9 cellular contexts compared by ENCODE assay signal in the genomic region with DNA sequence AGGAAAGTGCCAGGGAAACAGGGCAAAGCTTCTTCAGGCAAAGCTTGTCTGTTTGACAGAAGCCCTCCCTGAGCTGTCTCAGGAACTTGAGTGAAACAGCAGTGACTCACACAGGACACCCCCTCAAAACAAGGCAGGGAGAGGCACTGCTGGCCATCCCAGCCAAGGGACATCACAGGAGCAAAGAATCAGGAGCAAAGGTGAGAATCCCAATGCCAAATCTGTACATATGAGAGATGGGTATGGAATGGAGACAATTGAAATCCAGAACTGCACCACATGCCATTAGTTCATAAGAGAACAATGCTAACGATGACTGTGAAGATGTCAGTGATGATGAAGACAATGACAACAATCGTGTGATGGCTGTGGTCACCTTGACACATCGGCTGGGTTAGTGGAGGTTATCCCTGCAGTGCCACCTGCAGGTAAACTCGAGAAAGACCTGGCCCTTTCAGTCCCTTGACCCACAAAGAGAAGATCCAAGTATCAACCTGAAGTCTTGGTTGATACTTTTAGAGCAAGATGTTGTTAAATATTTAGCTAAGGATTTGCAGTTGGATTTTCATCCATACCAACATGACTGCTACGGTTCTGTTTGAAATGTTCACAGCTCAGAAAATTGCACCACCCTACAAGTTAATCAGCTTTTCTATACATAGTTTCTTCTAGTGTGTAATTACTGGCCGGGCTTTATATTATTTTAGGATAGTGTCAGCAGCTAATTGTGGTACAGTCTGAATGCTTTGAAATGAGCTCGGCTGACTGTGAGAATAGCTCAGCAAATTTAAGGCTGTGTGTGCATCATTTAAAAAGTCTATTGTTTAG. TPM values are rescaled to one million over a fixed set of nuclear protein-coding genes. Genes with fewer than 3 reads are reported as not detected.
DNase-seq lines count a peak whose midpoint lies in the region; ATAC-seq, FAIRE-seq and TF ChIP-seq lines count a peak whose summit lies in the region.
"Had no signal": no experiment of that assay in that cellular context is flagged by ENCODE, and none has a peak within 500 bp of the region (broad histone marks: within the 10 kb centered on the region; RNA-seq: fewer than 3 reads in every experiment).

No MANE protein-coding gene starts in this region.

- peak; percentile 33 for TF ChIP-seq CTCF in endothelial cell (IDR thresholded peaks at IDR 0.05; ENCODE audit: unreplicated experiment)

- peaks cover 11% of the 10 kb centered on the region for H3K36me3 Mint-ChIP-seq in endothelial cell (ENCODE audit: low read depth, unreplicated experiment)
- H3K36me3 Mint-ChIP-seq: IgD-negative memory B cell had no signal

- no peak overlapping the region for H3K27ac Mint-ChIP-seq in endothelial cell (ENCODE audit: unreplicated experiment)
- H3K27ac Mint-ChIP-seq: IgD-negative memory B cell had no signal

- FAIRE-seq in urothelium cell line (lab: Jason Lieb, UNC), result no peak

- no peak overlapping the region for H3K4me3 Mint-ChIP-seq in endothelial cell (ENCODE audit: unreplicated experiment)
- H3K4me3 Mint-ChIP-seq: IgD-negative memory B cell had no signal

- H3K9me3 Mint-ChIP-seq in endothelial cell (ENCODE audit: unreplicated experiment), result no peaks in the 10 kb centered on the region

- H3K4me1 Mint-ChIP-seq in endothelial cell (ENCODE audit: unreplicated experiment), result peaks cover 3% of the 10 kb centered on the region

- DNase-seq in AG20443 (ENCODE audit: low spot score), result peak; percentile 53
- DNase-seq in M059J (ENCODE audit: low read depth), result peak; percentile 41
- DNase-seq in endothelial cell (ENCODE audit: low spot score), result peak; percentile 5
- DNase-seq in urothelium cell line (ENCODE audit: low spot score), result peak; percentile 10
- DNase-seq in central memory CD4-positive, alpha-beta T cell, result no peak
- DNase-seq in activated CD4-positive, CD25-positive, alpha-beta regulatory T cell treated with anti-CD3 and anti-CD28 coated beads, Interleukin-2, amount 50 U/mL, for 72 hours, result no peak
- no peak for DNase-seq in activated CD4-positive, alpha-beta T cell treated with anti-CD3 and anti-CD28 coated beads for 4 hours

- peaks cover 3% of the 10 kb centered on the region for H3K27me3 Mint-ChIP-seq in endothelial cell (ENCODE audit: unreplicated experiment)

- peak; percentile 47 for ATAC-seq in GM18858 (IDR thresholded peaks at IDR 0.05; ENCODE audit: unreplicated experiment)

RNA-seq across cellular contexts. Expression of a gene that starts 42.0 kb away (rescaled TPM):
- total RNA-seq in M059J (2014; rRNA removed; shearing (Covaris generic)), result 77.3 and 98.2 TPM in 2 replicates
- total RNA-seq in endothelial cell (ENCODE audit: unreplicated experiment), result 154 TPM

Comparison
In these comparisons a context has a peak if more than half of its experiments do, and no peak if none do; other contexts are left out.
1. DNase-seq: peak in AG20443 (single experiment), M059J (single experiment), endothelial cell (single experiment) and urothelium cell line (single experiment); none in central memory CD4-positive, alpha-beta T cell (single experiment), activated CD4-positive, CD25-positive, alpha-beta regulatory T cell treated with anti-CD3 and anti-CD28 coated beads, Interleukin-2, amount 50 U/mL, for 72 hours (single experiment) and activated CD4-positive, alpha-beta T cell treated with anti-CD3 and anti-CD28 coated beads for 4 hours (0 of 2).